Comparison of ENCODE assay signal across 8 cellular contexts in genomic region chr5:140400730-140401361, GRCh38. TPM values are rescaled to one million over a fixed set of nuclear protein-coding genes. Genes with fewer than 3 reads are reported as not detected.
A peak's percentile ranks its signal among the peaks of the same experiment; 100 is the strongest.
DNase-seq lines count a peak whose midpoint lies in the region; ATAC-seq and TF ChIP-seq lines count a peak whose summit lies in the region.

No MANE protein-coding gene starts in this region.

- peaks cover 14% of the 10 kb centered on the region for H3F3A ChIP-seq in MM.1S (ENCODE audit: insufficient read depth, low read length)
- H3F3A ChIP-seq in neural cell (ENCODE audit: insufficient read depth, low read length, poor library complexity, severe bottlenecking), result no peaks in the 10 kb centered on the region

- H3K27me3 ChIP-seq in MM.1S (replicated peaks; ENCODE audit: insufficient read depth, low read length) (no peaks in the 10 kb centered on the region), foreskin keratinocyte (no peaks in the 10 kb centered on the region), neural cell (ENCODE audit: insufficient read depth, low read depth, low read length) (no peaks in the 10 kb centered on the region)

- no peak for TF ChIP-seq EP300 in neural cell (conservative IDR thresholded peaks at IDR 0.05; ENCODE audit: poor library complexity, severe bottlenecking)

- peak overlapping the region; percentile 92; the same call in 1 of the 2 replicates for H3K4me2 ChIP-seq in MM.1S (ENCODE audit: low read depth, low read length)
- H3K4me2 ChIP-seq in neural cell (ENCODE audit: low read length), result no peak overlapping the region

- H2AFZ ChIP-seq in MM.1S (ENCODE audit: low read length) (peak overlapping the region; percentile 89), neural cell (ENCODE audit: low read depth, low read length) (peak overlapping the region; percentile 77)

- H3K9ac ChIP-seq in MM.1S (ENCODE audit: low read length) (peak overlapping the region; percentile 87), neural cell (ENCODE audit: low read length) (peak overlapping the region; percentile 80)

- H3K9me2 ChIP-seq in MM.1S (replicated peaks; ENCODE audit: insufficient read depth, low read length) (no peaks in the 10 kb centered on the region), neural cell (ENCODE audit: insufficient read depth, low read length) (no peaks in the 10 kb centered on the region)

- H3K9me3 ChIP-seq in MM.1S (replicated peaks; ENCODE audit: insufficient read depth, low read length), result no peaks in the 10 kb centered on the region
- H3K9me3 ChIP-seq in neural cell (ENCODE audit: low read length), result no peaks in the 10 kb centered on the region

- no peaks in the 10 kb centered on the region for H3K9me3 Mint-ChIP-seq in stimulated activated naive CD8-positive, alpha-beta T cell treated with anti-CD3 and anti-CD28 coated beads, Interleukin-15, amount 100 ng/mL, for 72 hours

- TF ChIP-seq RAD21 in neural cell (conservative IDR thresholded peaks at IDR 0.05), result peak; percentile 23

- H3K79me2 ChIP-seq in MM.1S (ENCODE audit: low read length) (peaks cover 63% of the 10 kb centered on the region), neural cell (replicated peaks; ENCODE audit: insufficient read depth, low read length) (peaks cover 38% of the 10 kb centered on the region)

- no peaks in the 10 kb centered on the region; the same call in 1 of the 2 replicates for H3K4me1 ChIP-seq in MM.1S (ENCODE audit: low read length)
- peaks cover 5% of the 10 kb centered on the region for H3K4me1 ChIP-seq in foreskin keratinocyte

- DNase-seq in GDM1 (lab: John Stamatoyannopoulos, UW) (peak; percentile 89), HCEC 1CT (peak; percentile 97), MM.1S (peak; percentile 96), SHP77 treated with DMSO at 0.1 percent for 48 hours (lab: John Stamatoyannopoulos, UW) (peak; percentile 100), activated gamma-delta T cell treated with Interleukin-2 at 50 U/mL for 16 hours (peak; percentile 82), foreskin keratinocyte (peak; percentile 99 to 100)
- peak; percentile 87 to 91 for DNase-seq in stimulated activated naive CD8-positive, alpha-beta T cell treated with anti-CD3 and anti-CD28 coated beads, Interleukin-15, amount 100 ng/mL, for 72 hours

- no peaks in the 10 kb centered on the region for H3K27me3 Mint-ChIP-seq in stimulated activated naive CD8-positive, alpha-beta T cell treated with anti-CD3 and anti-CD28 coated beads, Interleukin-15, amount 100 ng/mL, for 72 hours

- H3K4me3 ChIP-seq in MM.1S (ENCODE audit: low read length), result peak overlapping the region; percentile 86
- H3K4me3 ChIP-seq in neural cell (ENCODE audit: low read length), result peak overlapping the region; percentile 90

- TF ChIP-seq CTCF in MM.1S (IDR thresholded peaks at IDR 0.05; ENCODE audit: low read length) (no peak), foreskin keratinocyte (conservative IDR thresholded peaks at IDR 0.05) (no peak), neural cell (IDR thresholded peaks at IDR 0.05; ENCODE audit: poor library complexity, severe bottlenecking) (no peak)

- ATAC-seq in foreskin keratinocyte, result peak; percentile 79
- peak; percentile 79 for ATAC-seq in stimulated activated naive CD8-positive, alpha-beta T cell treated with anti-CD3 and anti-CD28 coated beads, Interleukin-15, amount 100 ng/mL, for 72 hours

- no peak overlapping the region for H3K4me3 Mint-ChIP-seq in stimulated activated naive CD8-positive, alpha-beta T cell treated with anti-CD3 and anti-CD28 coated beads, Interleukin-15, amount 100 ng/mL, for 72 hours

- H3K36me3 ChIP-seq in MM.1S (replicated peaks; ENCODE audit: insufficient read depth, low read length) (no peaks in the 10 kb centered on the region), neural cell (ENCODE audit: insufficient read depth, low read length) (no peaks in the 10 kb centered on the region)

- peaks cover 23% of the 10 kb centered on the region for H4K20me1 ChIP-seq in MM.1S (ENCODE audit: insufficient read depth, low read length)
- H4K20me1 ChIP-seq in neural cell (ENCODE audit: insufficient read depth), result peaks cover 5% of the 10 kb centered on the region

- no peak overlapping the region for H3K27ac Mint-ChIP-seq in stimulated activated naive CD8-positive, alpha-beta T cell treated with anti-CD3 and anti-CD28 coated beads, Interleukin-15, amount 100 ng/mL, for 72 hours

- H3K27ac ChIP-seq in MM.1S (ENCODE audit: low read length) (peak overlapping the region; percentile 78), foreskin keratinocyte (peak overlapping the region; percentile 6), neural cell (ENCODE audit: low read length) (peak overlapping the region; percentile 92)

- peaks cover 32% of the 10 kb centered on the region for H3K4me1 Mint-ChIP-seq in stimulated activated naive CD8-positive, alpha-beta T cell treated with anti-CD3 and anti-CD28 coated beads, Interleukin-15, amount 100 ng/mL, for 72 hours

TF ChIP-seq in neural cell, 6 proteins besides CTCF, POLR2A, EP300 and RAD21:
- peak; percentile 88 for TF ChIP-seq MXI1 (conservative IDR thresholded peaks at IDR 0.05; ENCODE audit: poor library complexity, severe bottlenecking)
- TF ChIP-seq EZH2 (IDR thresholded peaks at IDR 0.05; ENCODE audit: borderline replicate concordance, insufficient read depth, low read length, poor library complexity, severe bottlenecking), result no peak
- TF ChIP-seq, protein P1, sequence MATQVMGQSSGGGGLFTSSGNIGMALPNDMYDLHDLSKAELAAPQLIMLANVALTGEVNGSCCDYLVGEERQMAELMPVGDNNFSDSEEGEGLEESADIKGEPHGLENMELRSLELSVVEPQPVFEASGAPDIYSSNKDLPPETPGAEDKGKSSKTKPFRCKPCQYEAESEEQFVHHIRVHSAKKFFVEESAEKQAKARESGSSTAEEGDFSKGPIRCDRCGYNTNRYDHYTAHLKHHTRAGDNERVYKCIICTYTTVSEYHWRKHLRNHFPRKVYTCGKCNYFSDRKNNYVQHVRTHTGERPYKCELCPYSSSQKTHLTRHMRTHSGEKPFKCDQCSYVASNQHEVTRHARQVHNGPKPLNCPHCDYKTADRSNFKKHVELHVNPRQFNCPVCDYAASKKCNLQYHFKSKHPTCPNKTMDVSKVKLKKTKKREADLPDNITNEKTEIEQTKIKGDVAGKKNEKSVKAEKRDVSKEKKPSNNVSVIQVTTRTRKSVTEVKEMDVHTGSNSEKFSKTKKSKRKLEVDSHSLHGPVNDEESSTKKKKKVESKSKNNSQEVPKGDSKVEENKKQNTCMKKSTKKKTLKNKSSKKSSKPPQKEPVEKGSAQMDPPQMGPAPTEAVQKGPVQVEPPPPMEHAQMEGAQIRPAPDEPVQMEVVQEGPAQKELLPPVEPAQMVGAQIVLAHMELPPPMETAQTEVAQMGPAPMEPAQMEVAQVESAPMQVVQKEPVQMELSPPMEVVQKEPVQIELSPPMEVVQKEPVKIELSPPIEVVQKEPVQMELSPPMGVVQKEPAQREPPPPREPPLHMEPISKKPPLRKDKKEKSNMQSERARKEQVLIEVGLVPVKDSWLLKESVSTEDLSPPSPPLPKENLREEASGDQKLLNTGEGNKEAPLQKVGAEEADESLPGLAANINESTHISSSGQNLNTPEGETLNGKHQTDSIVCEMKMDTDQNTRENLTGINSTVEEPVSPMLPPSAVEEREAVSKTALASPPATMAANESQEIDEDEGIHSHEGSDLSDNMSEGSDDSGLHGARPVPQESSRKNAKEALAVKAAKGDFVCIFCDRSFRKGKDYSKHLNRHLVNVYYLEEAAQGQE (IDR thresholded peaks at IDR 0.05; ENCODE audit: borderline replicate concordance), result peak; percentile 68
- peak; percentile 90 for TF ChIP-seq POLR2AphosphoS5 (IDR thresholded peaks at IDR 0.05)
- peak; percentile 88 for TF ChIP-seq TAF1 (IDR thresholded peaks at IDR 0.05; ENCODE audit: low read depth)
- no peak for TF ChIP-seq SMC3 (conservative IDR thresholded peaks at IDR 0.05; ENCODE audit: poor library complexity)

RNA-seq across cellular contexts. Expression of gene ANKHD1, which starts 0.8 kb away (rescaled TPM):
- 51.0 and 54.5 TPM in 2 replicates for total RNA-seq in foreskin keratinocyte
- polyA plus RNA-seq in foreskin keratinocyte, result 19.2 and 21.4 TPM in 2 replicates
- 58.9 and 61.8 TPM in 2 replicates for polyA plus RNA-seq in neural cell
- polyA minus RNA-seq in neural cell, result 144 and 158 TPM in 2 replicates

RNA-seq across cellular contexts. Expression of gene SLC4A9, which starts 40.9 kb away (rescaled TPM):
- 0.04 TPM in 1 of 2 replicates, not detected in the other for total RNA-seq in foreskin keratinocyte
- polyA plus RNA-seq in foreskin keratinocyte (0.08 TPM in 1 of 2 replicates, not detected in the other), neural cell (not detected in 2 replicates)
- not detected in 2 replicates for polyA minus RNA-seq in neural cell

RNA-seq across cellular contexts. Expression of gene HBEGF, which starts 54.4 kb away (rescaled TPM):
- total RNA-seq in foreskin keratinocyte, result 12.1 and 15.0 TPM in 2 replicates
- 8.4 and 10.2 TPM in 2 replicates for polyA plus RNA-seq in foreskin keratinocyte
- polyA plus RNA-seq in neural cell, result 6.7 and 9.8 TPM in 2 replicates
- polyA minus RNA-seq in neural cell, result 4.6 and 6.0 TPM in 2 replicates

Comparison
In these comparisons a context has a peak if more than half of its experiments do, and no peak if none do; other contexts are left out.
1. Peak in every context shown above with its lines: DNase-seq, ATAC-seq, H3K4me3 ChIP-seq and H3K27ac ChIP-seq.
2. H3K27ac ChIP-seq: peak in every context shown above with its lines; median percentile 92 in neural cell; 78 in MM.1S; 6 in foreskin keratinocyte.